In genomic region chr4:70426789-70427188, GRCh38 we compare ENCODE assay signal across 21 cellular contexts. TPM values are rescaled to one million over a fixed set of nuclear protein-coding genes. Genes with fewer than 3 reads are reported as not detected.
"Had no signal": no experiment of that assay in that cellular context is flagged by ENCODE, and none has a peak within 500 bp of the region (broad histone marks: within the 10 kb centered on the region; RNA-seq: fewer than 3 reads in every experiment).

No MANE protein-coding gene starts in this region.

- H3K36me3 Mint-ChIP-seq: natural killer cell treated with Interleukin-12 subunit alpha and Interleukin-12 subunit beta and Interleukin-15 and Interleukin-18, amount 100 ng/mL, for 72 hours had no signal

- H3K27ac Mint-ChIP-seq: natural killer cell treated with Interleukin-12 subunit alpha and Interleukin-12 subunit beta and Interleukin-15 and Interleukin-18, amount 100 ng/mL, for 72 hours; progenitor cell of endocrine pancreas had no signal

- ATAC-seq: left colon; left ventricle myocardium superior; natural killer cell treated with Interleukin-12 subunit alpha and Interleukin-12 subunit beta and Interleukin-15 and Interleukin-18, amount 100 ng/mL, for 72 hours; pancreas; right cardiac atrium had no signal

- H3K4me3 Mint-ChIP-seq: natural killer cell treated with Interleukin-12 subunit alpha and Interleukin-12 subunit beta and Interleukin-15 and Interleukin-18, amount 100 ng/mL, for 72 hours had no signal

- H3K27me3 Mint-ChIP-seq: natural killer cell treated with Interleukin-12 subunit alpha and Interleukin-12 subunit beta and Interleukin-15 and Interleukin-18, amount 100 ng/mL, for 72 hours; progenitor cell of endocrine pancreas had no signal

- DNase-seq: effector CD4-positive, alpha-beta T cell; foreskin melanocyte; head of caudate nucleus; kidney; left colon; left ventricle myocardium superior; mesenchymal stem cell; midbrain; occipital lobe; pancreas; right cardiac atrium; small intestine; stimulated activated CD4-positive, alpha-beta T cell treated with anti-CD3 and anti-CD28 coated beads, Interleukin-12 subunit alpha, Interleukin-12 subunit beta, amount 100 ng/mL, for 4 hours; stimulated activated naive CD4-positive, alpha-beta T cell treated with Interleukin-2 at 50 U/mL for 16 hours; trophoblast cell had no signal

RNA-seq across cellular contexts. Expression of gene OPRPN, which starts 29.0 kb away (rescaled TPM):
- total RNA-seq: dermis microvascular lymphatic vessel endothelial cell; hepatocyte; kidney; left colon; left ventricle myocardium superior; lung; natural killer cell treated with Interleukin-12 subunit alpha and Interleukin-12 subunit beta and Interleukin-15 and Interleukin-18, amount 100 ng/mL, for 72 hours; occipital lobe; pancreas; progenitor cell of endocrine pancreas; right cardiac atrium; urinary bladder had no signal

RNA-seq across cellular contexts. Expression of gene SMR3B, which starts 43.9 kb away (rescaled TPM):
- total RNA-seq: dermis microvascular lymphatic vessel endothelial cell; hepatocyte; kidney; left colon; left ventricle myocardium superior; lung; natural killer cell treated with Interleukin-12 subunit alpha and Interleukin-12 subunit beta and Interleukin-15 and Interleukin-18, amount 100 ng/mL, for 72 hours; occipital lobe; pancreas; progenitor cell of endocrine pancreas; right cardiac atrium; urinary bladder had no signal

RNA-seq across cellular contexts. Expression of gene MUC7, which starts 45.2 kb away (rescaled TPM):
- total RNA-seq: dermis microvascular lymphatic vessel endothelial cell; hepatocyte; kidney; left colon; left ventricle myocardium superior; lung; natural killer cell treated with Interleukin-12 subunit alpha and Interleukin-12 subunit beta and Interleukin-15 and Interleukin-18, amount 100 ng/mL, for 72 hours; occipital lobe; pancreas; progenitor cell of endocrine pancreas; right cardiac atrium; urinary bladder had no signal
